ENCODE assay signal across 8 cellular contexts in the genomic region with DNA sequence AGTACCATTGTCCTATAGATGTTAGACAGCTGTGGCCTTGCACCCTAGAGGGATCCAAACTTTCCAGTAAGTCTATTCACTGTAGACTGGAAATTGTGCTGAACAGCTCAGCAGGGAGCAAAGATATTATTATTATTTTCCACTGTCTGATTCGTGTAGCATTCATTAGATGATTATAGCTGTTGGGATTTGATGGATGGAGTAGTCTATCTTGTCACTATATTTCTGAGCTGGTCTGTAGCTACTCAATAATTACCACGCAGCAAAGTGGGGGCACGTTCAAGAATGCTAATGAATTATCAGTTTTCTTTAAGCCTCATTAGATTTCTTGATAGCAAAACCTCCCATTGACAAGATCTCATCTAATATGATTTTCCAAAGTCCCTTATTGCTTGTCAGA.
"Had no signal": no experiment of that assay in that cellular context is flagged by ENCODE, and none has a peak within 500 bp of the region (broad histone marks: within the 10 kb centered on the region; RNA-seq: fewer than 3 reads in every experiment).

No MANE protein-coding gene starts in this region.

- ATAC-seq: GM12878 had no signal

- DNase-seq: GDM1, GF-D8 had no signal

- FAIRE-seq: G401.6, GM12878, GM12891, GM12892, GM18507, GM19239 had no signal

- H3K4me3 ChIP-seq: GM12878 had no signal
